Comparison of ENCODE assay signal across 9 cellular contexts in genomic region chr2:24045511-24046508, GRCh38. TPM values are rescaled to one million over a fixed set of nuclear protein-coding genes. Genes with fewer than 3 reads are reported as not detected.
A peak's percentile ranks its signal among the peaks of the same experiment; 100 is the strongest.
DNase-seq lines count a peak whose midpoint lies in the region; ATAC-seq and TF ChIP-seq lines count a peak whose summit lies in the region.
"Had no signal": no experiment of that assay in that cellular context is flagged by ENCODE, and none has a peak within 500 bp of the region (broad histone marks: within the 10 kb centered on the region; RNA-seq: fewer than 3 reads in every experiment).

No MANE protein-coding gene starts in this region.

- no peaks in the 10 kb centered on the region for H3K36me3 ChIP-seq in CD8-positive, alpha-beta T cell (ENCODE audit: insufficient read depth, low read length)
- H3K36me3 ChIP-seq in brain microvascular endothelial cell (replicated peaks) = no peaks in the 10 kb centered on the region
- H3K36me3 ChIP-seq: neutrophil had no signal

- no peak for DNase-seq in CD8-positive, alpha-beta T cell
- no peak for DNase-seq in Jurkat, Clone E6-1 (ENCODE audit: low read depth, low spot score)
- no peak for DNase-seq in brain microvascular endothelial cell
- DNase-seq in natural killer cell = no peak
- no peak for DNase-seq in retina

- H3K27me3 ChIP-seq in CD8-positive, alpha-beta T cell (ENCODE audit: insufficient read depth, low read length) = no peaks in the 10 kb centered on the region
- no peaks in the 10 kb centered on the region for H3K27me3 ChIP-seq in brain microvascular endothelial cell (replicated peaks)

- in situ Hi-C loops in brain microvascular endothelial cell (cut with HindIII; ENCODE audit: low pct_ligation_motif_present, low sequenced_read_pairs) = no loop called here

- TF ChIP-seq CTCF in CD8-positive, alpha-beta T cell (IDR thresholded peaks at IDR 0.05) = no peak
- no peak for TF ChIP-seq CTCF in brain microvascular endothelial cell (IDR thresholded peaks at IDR 0.05; ENCODE audit: low read depth, low read length, missing control alignments)
- no peak for TF ChIP-seq CTCF in natural killer cell (IDR thresholded peaks at IDR 0.05)

- peaks cover 21% of the 10 kb centered on the region for H3K4me1 ChIP-seq in CD8-positive, alpha-beta T cell (ENCODE audit: insufficient read depth, low read length)

- H3K4me3 Mint-ChIP-seq in CD8-positive, alpha-beta T cell = peak overlapping the region; percentile 93
- H3K4me3 Mint-ChIP-seq in natural killer cell = peak overlapping the region; percentile 99

- peaks cover 2% of the 10 kb centered on the region for H3K27me3 Mint-ChIP-seq in CD8-positive, alpha-beta T cell (ENCODE audit: low read depth)
- H3K27me3 Mint-ChIP-seq in natural killer cell (ENCODE audit: low read depth in 2 of 2) = no peaks in the 10 kb centered on the region

- H3K27ac Mint-ChIP-seq in CD8-positive, alpha-beta T cell = no peak overlapping the region
- H3K27ac Mint-ChIP-seq in natural killer cell = peak overlapping the region in 1 of 2 donors; percentile 94

- H3K9me3 ChIP-seq in CD8-positive, alpha-beta T cell (ENCODE audit: low read length) = no peaks in the 10 kb centered on the region
- H3K9me3 ChIP-seq: neutrophil had no signal

- peaks cover 5% of the 10 kb centered on the region for H3K36me3 Mint-ChIP-seq in CD8-positive, alpha-beta T cell
- no peaks in the 10 kb centered on the region for H3K36me3 Mint-ChIP-seq in natural killer cell

- intact Hi-C loops in CD8-positive, alpha-beta T cell (cut with DNase I, micrococcal nuclease) = loop anchor here in 1 of 2 experiments (5.0 to 10.0 kb wide), 3 partner anchors 61 to 1831 kb away; partner anchors contain the start of genes ASXL2 and DTNB
- intact Hi-C loops in natural killer cell (cut with micrococcal nuclease) = no loop called here

- no peak overlapping the region for H3K4me3 ChIP-seq in CD8-positive, alpha-beta T cell (ENCODE audit: low read depth, low read length)
- H3K4me3 ChIP-seq in Jurkat, Clone E6-1 (ENCODE audit: low read length) = peak overlapping the region; percentile 75
- H3K4me3 ChIP-seq in brain microvascular endothelial cell (ENCODE audit: low read depth, low read length) = peak overlapping the region; percentile 83

- no peak for ATAC-seq in CD8-positive, alpha-beta T cell
- ATAC-seq in natural killer cell = no peak
- no peak for ATAC-seq in GM19324 (IDR thresholded peaks at IDR 0.05; ENCODE audit: low FRiP score, unreplicated experiment)
- no peak for ATAC-seq in HG03025 (IDR thresholded peaks at IDR 0.05; ENCODE audit: low FRiP score, unreplicated experiment)
- no peak for ATAC-seq in HG02642 (IDR thresholded peaks at IDR 0.05; ENCODE audit: poor library complexity, unreplicated experiment)

- POLR2A ChIA-PET in CD8-positive, alpha-beta T cell (lab: Charles Lee) = interaction anchor here (1.8 to 2.3 kb wide), 2 partner anchors 31 to 119 kb away, joined by 25 to 30 read pairs; partner anchors contain the start of genes ATAD2B and SF3B6

- peaks cover 35% of the 10 kb centered on the region for H3K4me1 Mint-ChIP-seq in CD8-positive, alpha-beta T cell (ENCODE audit: low read depth)
- H3K4me1 Mint-ChIP-seq in natural killer cell = peaks cover 24 to 28% of the 10 kb centered on the region in 2 donors

- no peak overlapping the region for H3K27ac ChIP-seq in CD8-positive, alpha-beta T cell (ENCODE audit: low read depth, low read length)
- H3K27ac ChIP-seq in brain microvascular endothelial cell = no peak overlapping the region
- H3K27ac ChIP-seq: neutrophil had no signal

- CTCF ChIA-PET in CD8-positive, alpha-beta T cell (lab: Charles Lee) = interaction anchor here (2.8 kb wide), 1 partner anchor 38 kb away, joined by 10 read pairs; no protein-coding TSS in a partner anchor

- no peaks in the 10 kb centered on the region for H3K9me3 Mint-ChIP-seq in CD8-positive, alpha-beta T cell
- H3K9me3 Mint-ChIP-seq in natural killer cell = no peaks in the 10 kb centered on the region

RNA-seq across cellular contexts. Expression of gene WDCP, which starts 1.4 kb away (rescaled TPM):
- total RNA-seq in CD8-positive, alpha-beta T cell = 1 to 10 TPM; 3.7 to 4.8 TPM
- polyA plus RNA-seq in Jurkat, Clone E6-1 (2012; ENCODE audit: insufficient read depth, insufficient read length) = 13.6 TPM
- 10 to 100 TPM in 2 of 3 donors, 1 to 10 TPM in 1; 2.4 to 11.8 (median 11.2) TPM for total RNA-seq in natural killer cell

RNA-seq across cellular contexts. Expression of gene FKBP1B, which starts 3.7 kb away (rescaled TPM):
- total RNA-seq in CD8-positive, alpha-beta T cell = under 1 TPM in 1 of 2 experiments, not detected in 1; 0.28 TPM
- polyA plus RNA-seq in Jurkat, Clone E6-1 (2012; ENCODE audit: insufficient read depth, insufficient read length) = 9.2 TPM
- total RNA-seq in natural killer cell = 1 to 10 TPM; 1.5 to 3.4 (median 3.3) TPM

RNA-seq across cellular contexts. Expression of gene SF3B6, which starts 30.3 kb away (rescaled TPM):
- total RNA-seq in CD8-positive, alpha-beta T cell = 10 to 100 TPM; 69.7 to 78.9 TPM
- 190 TPM for polyA plus RNA-seq in Jurkat, Clone E6-1 (2012; ENCODE audit: insufficient read depth, insufficient read length)
- total RNA-seq in natural killer cell = 10 to 100 TPM; 57.2 to 65.1 (median 57.4) TPM

RNA-seq across cellular contexts. Expression of gene MFSD2B, which starts 35.9 kb away (rescaled TPM):
- total RNA-seq in CD8-positive, alpha-beta T cell = under 1 TPM; 0.47 to 0.68 TPM
- 3.9 TPM for polyA plus RNA-seq in Jurkat, Clone E6-1 (2012; ENCODE audit: insufficient read depth, insufficient read length)
- 1 to 10 TPM in 1 of 3 donors, under 1 TPM in 1, not detected in 1; 0.93 to 1.1 TPM for total RNA-seq in natural killer cell

RNA-seq across cellular contexts. Expression of gene TP53I3, which starts 38.8 kb away (rescaled TPM):
- under 1 TPM in 1 of 2 experiments, not detected in 1; 0.17 TPM for total RNA-seq in CD8-positive, alpha-beta T cell
- polyA plus RNA-seq in Jurkat, Clone E6-1 (2012; ENCODE audit: insufficient read depth, insufficient read length) = 11.2 TPM
- 1 to 10 TPM; 1.6 to 2.6 (median 2.0) TPM for total RNA-seq in natural killer cell
